In the genomic region with DNA sequence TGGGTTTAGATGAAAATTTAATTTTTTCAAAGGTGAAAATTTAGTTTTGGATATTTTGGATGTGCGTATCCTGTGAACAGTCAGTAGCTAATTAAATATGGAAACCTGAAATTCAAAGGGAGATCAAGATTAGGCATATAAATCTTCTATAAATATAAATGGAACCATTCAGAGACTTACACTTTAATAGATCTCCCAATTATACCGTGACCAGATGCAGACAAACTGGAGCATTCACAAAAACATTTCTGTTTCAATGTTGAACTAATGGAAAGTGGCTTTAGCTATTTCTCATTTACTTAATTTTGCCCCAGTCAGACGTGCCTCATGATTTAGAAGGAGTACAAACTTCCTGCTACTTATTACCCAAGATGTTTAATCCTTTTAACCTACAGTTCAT, we compare ENCODE assay signal across 8 cellular contexts. TPM values are rescaled to one million over a fixed set of nuclear protein-coding genes. Genes with fewer than 3 reads are reported as not detected.
"Had no signal": no experiment of that assay in that cellular context is flagged by ENCODE, and none has a peak within 500 bp of the region (broad histone marks: within the 10 kb centered on the region; RNA-seq: fewer than 3 reads in every experiment).

No MANE protein-coding gene starts in this region.

- H3K36me3 Mint-ChIP-seq: IgD-negative memory B cell had no signal

- H3K4me1 Mint-ChIP-seq: IgD-negative memory B cell had no signal

- H3K27ac Mint-ChIP-seq: GM23338, H9, IgD-negative memory B cell had no signal

- H3K9me3 Mint-ChIP-seq: GM23338 had no signal

- DNase-seq: H9, HCEC 1CT had no signal

- H3K4me3 ChIP-seq: GM23338 had no signal

- H3K27ac ChIP-seq: HL-60 had no signal

- H3K4me3 Mint-ChIP-seq: GM23338, H9, IgD-negative memory B cell had no signal

RNA-seq across cellular contexts. Expression of gene POU1F1, which starts 29.1 kb away (rescaled TPM):
- total RNA-seq: GM23338, H1, H9, HepG2, HT1080 had no signal
